10 cellular contexts compared by ENCODE assay signal in the genomic region with DNA sequence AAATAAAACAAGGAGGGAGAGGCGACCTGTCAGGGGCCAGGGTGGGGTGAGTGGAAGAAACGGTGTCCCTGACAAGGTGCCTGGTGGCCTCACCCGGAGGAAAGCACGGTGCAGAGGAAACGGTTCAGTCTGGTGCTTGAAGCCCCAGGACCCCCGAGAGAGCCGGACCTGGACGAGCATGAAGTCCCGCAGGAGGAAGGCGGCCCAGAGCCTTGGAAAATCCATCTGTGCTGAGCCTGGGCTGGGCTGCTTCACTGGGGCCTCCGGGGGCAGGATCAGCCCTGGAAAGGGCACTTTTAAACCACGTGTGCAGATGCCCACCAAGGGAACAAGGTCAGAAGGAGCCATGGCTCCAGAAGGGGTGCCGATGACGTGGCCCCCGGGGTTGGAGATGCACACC.
DNase-seq lines count a peak whose midpoint lies in the region; ATAC-seq, FAIRE-seq and TF ChIP-seq lines count a peak whose summit lies in the region.
"Had no signal": no experiment of that assay in that cellular context is flagged by ENCODE, and none has a peak within 500 bp of the region (broad histone marks: within the 10 kb centered on the region; RNA-seq: fewer than 3 reads in every experiment).

No MANE protein-coding gene starts in this region.

- no peak for DNase-seq in astrocyte (ENCODE audit: low read depth)
- DNase-seq in retinal pigment epithelial cell (ENCODE audit: low read depth), result no peak
- no peak for DNase-seq in effector memory CD8-positive, alpha-beta T cell
- DNase-seq in stimulated activated CD4-positive, alpha-beta T cell treated with anti-CD3 and anti-CD28 coated beads, Interleukin-15, amount 100 ng/mL, for 24 hours, result no peak

- H3K9me3 ChIP-seq in ES-I3 (ENCODE audit: control insufficient read depth, insufficient read depth, low read length) (no peaks in the 10 kb centered on the region), astrocyte (ENCODE audit: insufficient read depth, low read depth, low read length) (peaks cover 3% of the 10 kb centered on the region), iPS-20b (ENCODE audit: insufficient read depth, low read depth, low read length) (no peaks in the 10 kb centered on the region)

- peak overlapping the region; percentile 65 for H3K4me3 ChIP-seq in astrocyte (ENCODE audit: insufficient read depth, low read depth, low read length)
- peak overlapping the region; percentile 70 for H3K4me3 ChIP-seq in iPS-20b (ENCODE audit: low read length)
- H3K4me3 ChIP-seq in retinal pigment epithelial cell (ENCODE audit: low read length), result peak overlapping the region; percentile 67

- H3K79me2 ChIP-seq in astrocyte (ENCODE audit: insufficient read depth, low read length), result no peaks in the 10 kb centered on the region

- H3K4me2 ChIP-seq in astrocyte (ENCODE audit: low read length), result peak overlapping the region; percentile 93

- peaks cover 7% of the 10 kb centered on the region for H3K4me1 Mint-ChIP-seq in astrocyte (ENCODE audit: low read depth, unreplicated experiment)
- peaks cover 0 to 2% of the 10 kb centered on the region in 2 donors for H3K4me1 Mint-ChIP-seq in effector memory CD8-positive, alpha-beta T cell (ENCODE audit: low read depth in 2 of 2)

- no peaks in the 10 kb centered on the region for H4K20me1 ChIP-seq in astrocyte (ENCODE audit: insufficient read depth, low read length)

- peak overlapping the region; percentile 96 for H2AFZ ChIP-seq in astrocyte (ENCODE audit: low read depth, low read length)

- H3K4me1 ChIP-seq in ES-I3 (ENCODE audit: insufficient read depth, low read length), result peaks cover 6% of the 10 kb centered on the region
- peaks cover 7% of the 10 kb centered on the region for H3K4me1 ChIP-seq in astrocyte (ENCODE audit: insufficient read depth, low read length)
- H3K4me1 ChIP-seq in iPS-20b (ENCODE audit: insufficient read depth, low read length), result peaks cover 7% of the 10 kb centered on the region

- FAIRE-seq in astrocyte (lab: Jason Lieb, UNC), result no peak
- FAIRE-seq: islet of Langerhans had no signal

- peaks cover 4% of the 10 kb centered on the region for H3K27me3 ChIP-seq in astrocyte (ENCODE audit: insufficient read depth, low read length)
- peaks cover 15% of the 10 kb centered on the region; the same call in 1 of the 2 replicates for H3K27me3 ChIP-seq in iPS-20b (ENCODE audit: insufficient read depth, low read length)

- no peak for TF ChIP-seq CTCF in astrocyte (IDR thresholded peaks at IDR 0.05; ENCODE audit: insufficient read depth, low read depth, low read length)
- no peak for TF ChIP-seq CTCF in retinal pigment epithelial cell (conservative IDR thresholded peaks at IDR 0.05; ENCODE audit: low read depth, low read length)

- H3K9ac ChIP-seq in ES-I3 (ENCODE audit: low read depth, low read length), result peak overlapping the region; percentile 98
- H3K9ac ChIP-seq in astrocyte (ENCODE audit: low read length), result peak overlapping the region; percentile 85
- H3K9ac ChIP-seq in iPS-20b (ENCODE audit: low read depth, low read length), result peak overlapping the region; percentile 77; the same call in 1 of the 2 replicates

- no peak overlapping the region for H3K27ac ChIP-seq in astrocyte (ENCODE audit: low read depth, low read length)
- no peak overlapping the region for H3K27ac ChIP-seq in iPS-20b (ENCODE audit: low read length)
- H3K27ac ChIP-seq: C4-2B had no signal

- H3K36me3 Mint-ChIP-seq in astrocyte (ENCODE audit: low read depth, unreplicated experiment), result no peaks in the 10 kb centered on the region
- H3K36me3 Mint-ChIP-seq in effector memory CD8-positive, alpha-beta T cell (ENCODE audit: insufficient read depth), result no peaks in the 10 kb centered on the region

- ATAC-seq in effector memory CD8-positive, alpha-beta T cell (replicated peaks), result no peak
- ATAC-seq in HG02610 (IDR thresholded peaks at IDR 0.05; ENCODE audit: unreplicated experiment) (no peak), HG02798 (IDR thresholded peaks at IDR 0.05; ENCODE audit: poor library complexity, unreplicated experiment) (no peak)

- no peak overlapping the region for H3K4me3 Mint-ChIP-seq in astrocyte (ENCODE audit: unreplicated experiment)
- no peak overlapping the region for H3K4me3 Mint-ChIP-seq in effector memory CD8-positive, alpha-beta T cell

- H3K36me3 ChIP-seq in ES-I3 (ENCODE audit: insufficient read depth, low read length) (no peaks in the 10 kb centered on the region), astrocyte (ENCODE audit: insufficient read depth, low read length) (no peaks in the 10 kb centered on the region), iPS-20b (ENCODE audit: insufficient read depth, low read depth, low read length) (no peaks in the 10 kb centered on the region)

- peaks cover 27% of the 10 kb centered on the region for H3K27me3 Mint-ChIP-seq in astrocyte (ENCODE audit: low read depth, unreplicated experiment)
- H3K27me3 Mint-ChIP-seq in effector memory CD8-positive, alpha-beta T cell, result peaks cover 27 to 44% of the 10 kb centered on the region in 2 donors

- no peaks in the 10 kb centered on the region for H3K9me3 Mint-ChIP-seq in astrocyte (ENCODE audit: unreplicated experiment)
- H3K9me3 Mint-ChIP-seq in effector memory CD8-positive, alpha-beta T cell, result peaks cover 5 to 6% of the 10 kb centered on the region in 2 donors

- peak overlapping the region; percentile 83 for H3K27ac Mint-ChIP-seq in astrocyte (ENCODE audit: unreplicated experiment)
- no peak overlapping the region for H3K27ac Mint-ChIP-seq in effector memory CD8-positive, alpha-beta T cell
